Comparison of ENCODE assay signal across 34 cellular contexts in genomic region chr4:176217510-176217909, GRCh38. TPM values are rescaled to one million over a fixed set of nuclear protein-coding genes. Genes with fewer than 3 reads are reported as not detected.
"Had no signal": no experiment of that assay in that cellular context is flagged by ENCODE, and none has a peak within 500 bp of the region (broad histone marks: within the 10 kb centered on the region; RNA-seq: fewer than 3 reads in every experiment).

No MANE protein-coding gene starts in this region.

- H3K4me3 Mint-ChIP-seq: activated CD4-positive, alpha-beta memory T cell treated with anti-CD3 and anti-CD28 coated beads for 36 hours; activated CD4-positive, alpha-beta T cell treated with anti-CD3 and anti-CD28 coated beads, Interleukin-2, amount 10 ng/mL, durations not matched to agents 24 days and 14 days; activated naive CD4-positive, alpha-beta T cell treated with anti-CD3 and anti-CD28 coated beads, Interleukin-2, amount 10 ng/mL, durations not matched to agents 7 days and 5 days; activated naive CD8-positive, alpha-beta T cell treated with anti-CD3 and anti-CD28 coated beads, Interleukin-2, amount 10 ng/mL, durations not matched to agents 7 days and 5 days; brain; natural killer cell treated with Interleukin-12 subunit alpha and Interleukin-12 subunit beta and Interleukin-15 and Interleukin-18, amount 100 ng/mL, for 72 hours; stimulated activated effector memory CD8-positive, alpha-beta T cell treated with anti-CD3 and anti-CD28 coated beads, Interleukin-12 subunit alpha, Interleukin-12 subunit beta, amount 100 ng/mL, for 72 hours; stimulated activated naive CD8-positive, alpha-beta T cell treated with anti-CD3 and anti-CD28 coated beads, Interleukin-15, Interleukin-2, amounts not matched to agents 100 ng/mL and 50 ng/mL, for 24 hours; type B pancreatic cell had no signal

- H3K9me3 Mint-ChIP-seq: activated CD4-positive, alpha-beta T cell treated with anti-CD3 and anti-CD28 coated beads, Interleukin-2, amount 10 ng/mL, durations not matched to agents 24 days and 14 days; activated naive CD4-positive, alpha-beta T cell treated with anti-CD3 and anti-CD28 coated beads, Interleukin-2, amount 10 ng/mL, durations not matched to agents 7 days and 5 days; activated naive CD8-positive, alpha-beta T cell treated with anti-CD3 and anti-CD28 coated beads, Interleukin-2, amount 10 ng/mL, durations not matched to agents 7 days and 5 days; natural killer cell treated with Interleukin-12 subunit alpha and Interleukin-12 subunit beta and Interleukin-15 and Interleukin-18, amount 100 ng/mL, for 72 hours; stimulated activated effector memory CD8-positive, alpha-beta T cell treated with anti-CD3 and anti-CD28 coated beads, Interleukin-12 subunit alpha, Interleukin-12 subunit beta, amount 100 ng/mL, for 72 hours; stimulated activated naive CD8-positive, alpha-beta T cell treated with anti-CD3 and anti-CD28 coated beads, Interleukin-15, Interleukin-2, amounts not matched to agents 100 ng/mL and 50 ng/mL, for 24 hours had no signal

- H3K4me1 ChIP-seq: ascending aorta, gastrocnemius medialis, uterus had no signal

- H3K27me3 ChIP-seq: ascending aorta, cardiac muscle cell, dorsolateral prefrontal cortex, gastrocnemius medialis, sigmoid colon, uterus had no signal

- H3K27me3 Mint-ChIP-seq: activated naive CD4-positive, alpha-beta T cell treated with anti-CD3 and anti-CD28 coated beads, Interleukin-2, amount 10 ng/mL, durations not matched to agents 7 days and 5 days; type B pancreatic cell had no signal

- ATAC-seq: gastrocnemius medialis; left ventricle myocardium superior; mucosa of descending colon; natural killer cell treated with Interleukin-12 subunit alpha and Interleukin-12 subunit beta and Interleukin-15 and Interleukin-18, amount 100 ng/mL, for 72 hours; stimulated activated effector memory CD8-positive, alpha-beta T cell treated with anti-CD3 and anti-CD28 coated beads, Interleukin-12 subunit alpha, Interleukin-12 subunit beta, amount 100 ng/mL, for 72 hours had no signal

- H3K27ac Mint-ChIP-seq: activated CD4-positive, alpha-beta memory T cell treated with anti-CD3 and anti-CD28 coated beads for 36 hours; activated CD4-positive, alpha-beta T cell treated with anti-CD3 and anti-CD28 coated beads, Interleukin-2, amount 10 ng/mL, durations not matched to agents 24 days and 14 days; activated naive CD4-positive, alpha-beta T cell treated with anti-CD3 and anti-CD28 coated beads, Interleukin-2, amount 10 ng/mL, durations not matched to agents 7 days and 5 days; activated naive CD8-positive, alpha-beta T cell treated with anti-CD3 and anti-CD28 coated beads, Interleukin-2, amount 10 ng/mL, durations not matched to agents 7 days and 5 days; brain; natural killer cell treated with Interleukin-12 subunit alpha and Interleukin-12 subunit beta and Interleukin-15 and Interleukin-18, amount 100 ng/mL, for 72 hours; stimulated activated effector memory CD8-positive, alpha-beta T cell treated with anti-CD3 and anti-CD28 coated beads, Interleukin-12 subunit alpha, Interleukin-12 subunit beta, amount 100 ng/mL, for 72 hours; stimulated activated naive CD8-positive, alpha-beta T cell treated with anti-CD3 and anti-CD28 coated beads, Interleukin-15, Interleukin-2, amounts not matched to agents 100 ng/mL and 50 ng/mL, for 24 hours; type B pancreatic cell had no signal

- H3K4me3 ChIP-seq: ascending aorta, cardiac muscle cell, coronary artery, dorsolateral prefrontal cortex, gastrocnemius medialis, mucosa of descending colon, sigmoid colon, thoracic aorta, uterus had no signal

- H3K36me3 ChIP-seq: ascending aorta, cardiac muscle cell, sigmoid colon, thoracic aorta had no signal

- DNase-seq: activated CD4-positive, alpha-beta memory T cell treated with anti-CD3 and anti-CD28 coated beads for 36 hours; activated CD4-positive, alpha-beta T cell treated with anti-CD3 and anti-CD28 coated beads, Interleukin-2, amount 10 ng/mL, durations not matched to agents 24 days and 14 days; activated CD4-positive, CD25-positive, alpha-beta regulatory T cell treated with anti-CD3 and anti-CD28 coated beads, Interleukin-2, amount 50 U/mL, for 72 hours; activated CD8-positive, alpha-beta memory T cell treated with anti-CD3 and anti-CD28 coated beads, Interleukin-2, amount 50 U/mL, for 4 hours; activated gamma-delta T cell; activated naive CD4-positive, alpha-beta T cell treated with anti-CD3 and anti-CD28 coated beads, Interleukin-2, amount 10 ng/mL, durations not matched to agents 7 days and 5 days; activated naive CD8-positive, alpha-beta T cell treated with anti-CD3 and anti-CD28 coated beads, Interleukin-2, amount 10 ng/mL, durations not matched to agents 7 days and 5 days; activated T-cell treated with anti-CD3 and anti-CD28 coated beads, Interleukin-2, amount 50 U/mL, for 1 hour; cerebellar nuclear complex; dorsolateral prefrontal cortex; effector memory CD4-positive, alpha-beta T cell; gastrocnemius medialis; glutamatergic neuron; islet precursor cell; left ventricle myocardium superior; mucosa of descending colon; sigmoid colon; small intestine; stimulated activated CD4-positive, alpha-beta T cell treated with anti-CD3 and anti-CD28 coated beads, Interleukin-4, amount 100 ng/mL, for 24 hours; uterus had no signal

- H3K9me3 ChIP-seq: ascending aorta, gastrocnemius medialis, mucosa of descending colon, sigmoid colon, thoracic aorta, uterus had no signal

- H3K27ac ChIP-seq: ascending aorta, cardiac muscle cell, coronary artery, dorsolateral prefrontal cortex, sigmoid colon, thoracic aorta, uterus had no signal

- H3K36me3 Mint-ChIP-seq: activated CD4-positive, alpha-beta memory T cell treated with anti-CD3 and anti-CD28 coated beads for 36 hours; activated naive CD4-positive, alpha-beta T cell treated with anti-CD3 and anti-CD28 coated beads, Interleukin-2, amount 10 ng/mL, durations not matched to agents 7 days and 5 days; activated naive CD8-positive, alpha-beta T cell treated with anti-CD3 and anti-CD28 coated beads, Interleukin-2, amount 10 ng/mL, durations not matched to agents 7 days and 5 days; brain; natural killer cell treated with Interleukin-12 subunit alpha and Interleukin-12 subunit beta and Interleukin-15 and Interleukin-18, amount 100 ng/mL, for 72 hours; stimulated activated effector memory CD8-positive, alpha-beta T cell treated with anti-CD3 and anti-CD28 coated beads, Interleukin-12 subunit alpha, Interleukin-12 subunit beta, amount 100 ng/mL, for 72 hours; type B pancreatic cell had no signal

- H3K4me1 Mint-ChIP-seq: activated CD4-positive, alpha-beta T cell treated with anti-CD3 and anti-CD28 coated beads, Interleukin-2, amount 10 ng/mL, durations not matched to agents 24 days and 14 days; activated naive CD4-positive, alpha-beta T cell treated with anti-CD3 and anti-CD28 coated beads, Interleukin-2, amount 10 ng/mL, durations not matched to agents 7 days and 5 days; activated naive CD8-positive, alpha-beta T cell treated with anti-CD3 and anti-CD28 coated beads, Interleukin-2, amount 10 ng/mL, durations not matched to agents 7 days and 5 days; brain; stimulated activated effector memory CD8-positive, alpha-beta T cell treated with anti-CD3 and anti-CD28 coated beads, Interleukin-12 subunit alpha, Interleukin-12 subunit beta, amount 100 ng/mL, for 72 hours had no signal

RNA-seq across cellular contexts. Expression of gene SPATA4, which starts 22.1 kb away (rescaled TPM):
- total RNA-seq: activated CD4-positive, alpha-beta memory T cell treated with anti-CD3 and anti-CD28 coated beads for 36 hours; activated CD4-positive, alpha-beta T cell treated with anti-CD3 and anti-CD28 coated beads, Interleukin-2, amount 10 ng/mL, durations not matched to agents 24 days and 14 days; activated CD8-positive, alpha-beta memory T cell treated with anti-CD3 and anti-CD28 coated beads for 36 hours; activated naive CD8-positive, alpha-beta T cell treated with anti-CD3 and anti-CD28 coated beads, Interleukin-2, amount 10 ng/mL, durations not matched to agents 7 days and 5 days; ascending aorta; epithelial cell of proximal tubule; left ventricle myocardium superior; lung microvascular endothelial cell; mesenteric fat pad; natural killer cell treated with Interleukin-12 subunit alpha and Interleukin-12 subunit beta and Interleukin-15 and Interleukin-18, amount 100 ng/mL, for 72 hours; thoracic aorta had no signal

RNA-seq across cellular contexts. Expression of gene ASB5, which starts 51.5 kb away (rescaled TPM):
- total RNA-seq: activated CD4-positive, alpha-beta memory T cell treated with anti-CD3 and anti-CD28 coated beads for 36 hours; activated CD4-positive, alpha-beta T cell treated with anti-CD3 and anti-CD28 coated beads, Interleukin-2, amount 10 ng/mL, durations not matched to agents 24 days and 14 days; activated CD8-positive, alpha-beta memory T cell treated with anti-CD3 and anti-CD28 coated beads for 36 hours; activated naive CD8-positive, alpha-beta T cell treated with anti-CD3 and anti-CD28 coated beads, Interleukin-2, amount 10 ng/mL, durations not matched to agents 7 days and 5 days; ascending aorta; cardiac muscle cell; epithelial cell of proximal tubule; lung microvascular endothelial cell; mesenteric fat pad; natural killer cell treated with Interleukin-12 subunit alpha and Interleukin-12 subunit beta and Interleukin-15 and Interleukin-18, amount 100 ng/mL, for 72 hours; subcutaneous adipose tissue; thoracic aorta had no signal
